ENCODE assay signal across 8 cellular contexts in genomic region chr7:27095897-27096755, GRCh38. TPM values are rescaled to one million over a fixed set of nuclear protein-coding genes. Genes with fewer than 3 reads are reported as not detected.
DNase-seq lines count a peak whose midpoint lies in the region; ATAC-seq and TF ChIP-seq lines count a peak whose summit lies in the region.

HOXA1 (minus strand) TSS chr7:27096000; CDS start chr7:27095912, 88 bp downstream.

- intact Hi-C loops in activated CD8-positive, alpha-beta T cell treated with anti-CD3 and anti-CD28 coated beads for 36 hours (cut with micrococcal nuclease): no loop called here

- no peaks in the 10 kb centered on the region for H3K9me3 Mint-ChIP-seq in activated CD8-positive, alpha-beta T cell treated with anti-CD3 and anti-CD28 coated beads for 36 hours
- no peaks in the 10 kb centered on the region for H3K9me3 Mint-ChIP-seq in endothelial cell (ENCODE audit: unreplicated experiment)

- H3K36me3 ChIP-seq in mucosa of stomach (ENCODE audit: control insufficient read depth, insufficient read depth, low read length): no peaks in the 10 kb centered on the region

- POLR2A ChIA-PET in activated CD8-positive, alpha-beta T cell treated with anti-CD3 and anti-CD28 coated beads for 36 hours (lab: Charles Lee): interaction anchor here (1.0 to 1.3 kb wide), 2 partner anchors 9 to 60 kb away, joined by 3 to 5 read pairs; partner anchors contain the start of gene HOXA7

- peak within 1 kb of the TSS; percentile 77 for H3K4me3 Mint-ChIP-seq in activated CD8-positive, alpha-beta T cell treated with anti-CD3 and anti-CD28 coated beads for 36 hours
- H3K4me3 Mint-ChIP-seq in endothelial cell (ENCODE audit: unreplicated experiment): peak within 1 kb of the TSS; percentile 91

- peaks cover 4% of the 10 kb centered on the region for H3K36me3 Mint-ChIP-seq in activated CD8-positive, alpha-beta T cell treated with anti-CD3 and anti-CD28 coated beads for 36 hours (ENCODE audit: low read depth)
- peaks cover 12% of the 10 kb centered on the region for H3K36me3 Mint-ChIP-seq in endothelial cell (ENCODE audit: low read depth, unreplicated experiment)

- ATAC-seq in GM19351 (IDR thresholded peaks at IDR 0.05; ENCODE audit: unreplicated experiment) (peak; percentile 89), HG03442 (IDR thresholded peaks at IDR 0.05; ENCODE audit: unreplicated experiment) (peak; percentile 82)
- ATAC-seq in activated CD8-positive, alpha-beta T cell treated with anti-CD3 and anti-CD28 coated beads for 36 hours: peak; percentile 95

- H3K4me1 Mint-ChIP-seq in activated CD8-positive, alpha-beta T cell treated with anti-CD3 and anti-CD28 coated beads for 36 hours (ENCODE audit: low read depth): peaks cover 17% of the 10 kb centered on the region
- H3K4me1 Mint-ChIP-seq in endothelial cell (ENCODE audit: unreplicated experiment): peaks cover 62% of the 10 kb centered on the region

- peak within 1 kb of the TSS; percentile 74 for H3K4me3 ChIP-seq in mucosa of stomach (ENCODE audit: low read length)

- no peak for TF ChIP-seq CTCF in activated CD8-positive, alpha-beta T cell treated with anti-CD3 and anti-CD28 coated beads for 36 hours (IDR thresholded peaks at IDR 0.05)
- no peak for TF ChIP-seq CTCF in endothelial cell (IDR thresholded peaks at IDR 0.05; ENCODE audit: unreplicated experiment)

- peak within 1 kb of the TSS; percentile 64 for H3K27ac Mint-ChIP-seq in activated CD8-positive, alpha-beta T cell treated with anti-CD3 and anti-CD28 coated beads for 36 hours
- no peak within 1 kb of the TSS for H3K27ac Mint-ChIP-seq in endothelial cell (ENCODE audit: unreplicated experiment)

- DNase-seq in CD1c-positive myeloid dendritic cell (ENCODE audit: extremely low spot score) (peak; percentile 94), NCI-H526 treated with DMSO at 0.1 percent for 48 hours (lab: John Stamatoyannopoulos, UW) (peak; percentile 94), endothelial cell (ENCODE audit: low spot score) (peak; percentile 66)
- DNase-seq in activated CD8-positive, alpha-beta T cell treated with anti-CD3 and anti-CD28 coated beads for 36 hours: peak; percentile 90
- DNase-seq in stimulated activated CD8-positive, alpha-beta memory T cell treated with anti-CD3 and anti-CD28 coated beads, Interleukin-7, amount 100 ng/mL, for 4 hours (ENCODE audit: low read depth in 2 of 2): peak; percentile 56 to 69

- CTCF ChIA-PET in activated CD8-positive, alpha-beta T cell treated with anti-CD3 and anti-CD28 coated beads for 36 hours (lab: Charles Lee): interaction anchor here (0.6 to 2.4 kb wide), 4 partner anchors 9 to 65 kb away, joined by 3 to 9 read pairs (median 4); no protein-coding TSS in a partner anchor

- H3K4me1 ChIP-seq in mucosa of stomach (ENCODE audit: control insufficient read depth, insufficient read depth, low read length): peaks cover 27% of the 10 kb centered on the region

- H3K9ac ChIP-seq in mucosa of stomach (ENCODE audit: low read length): peak within 1 kb of the TSS; percentile 86

- no peaks in the 10 kb centered on the region for H3K27me3 ChIP-seq in mucosa of stomach (ENCODE audit: control insufficient read depth, insufficient read depth, low read length)

- H3K9me3 ChIP-seq in mucosa of stomach (ENCODE audit: control insufficient read depth, low read length): no peaks in the 10 kb centered on the region

- H3K27me3 Mint-ChIP-seq in activated CD8-positive, alpha-beta T cell treated with anti-CD3 and anti-CD28 coated beads for 36 hours: peaks cover 50% of the 10 kb centered on the region
- H3K27me3 Mint-ChIP-seq in endothelial cell (ENCODE audit: unreplicated experiment): peaks cover 47% of the 10 kb centered on the region

RNA-seq across cellular contexts. Expression of gene HOXA1, which starts in this region (rescaled TPM):
- total RNA-seq in activated CD8-positive, alpha-beta T cell treated with anti-CD3 and anti-CD28 coated beads for 36 hours: under 1 TPM; 0.25 TPM
- total RNA-seq in endothelial cell (ENCODE audit: unreplicated experiment): 3.5 TPM

Comparison
In these comparisons a context has a peak if more than half of its experiments do, and no peak if none do; other contexts are left out.
1. Peak in every context shown above with its lines: DNase-seq, ATAC-seq and H3K4me3 ChIP-seq.
2. Peak in DNase-seq and ATAC-seq in activated CD8-positive, alpha-beta T cell treated with anti-CD3 and anti-CD28 coated beads for 36 hours; RNA of the gene not detected or under 1 TPM.